In genomic region chr16:73067671-73068545, GRCh38 we compare ENCODE assay signal across 1 cellular context.
TF ChIP-seq lines count a peak whose summit lies in the region.

No MANE protein-coding gene starts in this region.

TF ChIP-seq in GM23338, 12 proteins besides CTCF, POLR2A, EP300 and RAD21 (continued from another document):
- TF ChIP-seq ZNF462 (CRISPR knock-in tag; IDR thresholded peaks at IDR 0.05) (no peak), CREB1 (CRISPR knock-in tag; IDR thresholded peaks at IDR 0.05; ENCODE audit: low read depth) (no peak)
TF ChIP-seq in GM23338: peak in this region for 0.
